ENCODE assay signal across 19 cellular contexts in genomic region chr9:127182901-127183746, GRCh38.
DNase-seq lines count a peak whose midpoint lies in the region; ATAC-seq, FAIRE-seq and TF ChIP-seq lines count a peak whose summit lies in the region.
"Had no signal": no experiment of that assay in that cellular context is flagged by ENCODE, and none has a peak within 500 bp of the region (broad histone marks: within the 10 kb centered on the region; RNA-seq: fewer than 3 reads in every experiment).

No MANE protein-coding gene starts in this region.

- TF ChIP-seq EP300 in K562 (IDR thresholded peaks at IDR 0.05; ENCODE audit: low read length): no peak

- H3K9ac ChIP-seq in K562 (ENCODE audit: insufficient read depth in 1 of 2, low read depth in 2 of 2, low read length in 2 of 2) (0 out of 4 replicates have a peak overlapping the region, but pooled peaks of 1 of the 2 experiments have one; percentile 42), mesenchymal stem cell (ENCODE audit: low read length) (peak overlapping the region; percentile 82)

- FAIRE-seq in K562 (lab: Jason Lieb, UNC) (no peak), H54 (lab: Jason Lieb, UNC) (no peak)
- FAIRE-seq: A549, astrocyte, H1 had no signal

- no peak overlapping the region for H2BK15ac ChIP-seq in mesenchymal stem cell (ENCODE audit: low read depth, poor library complexity, severe bottlenecking)

- H2AK5ac ChIP-seq in mesenchymal stem cell (ENCODE audit: low read length, severe bottlenecking): no peak overlapping the region

- H3K9me3 ChIP-seq in heart left ventricle (no peaks in the 10 kb centered on the region), right cardiac atrium (ENCODE audit: control insufficient read depth, low read length) (no peaks in the 10 kb centered on the region), K562 (replicated peaks; ENCODE audit: control insufficient read depth, insufficient read depth, low read depth, low read length) (no peaks in the 10 kb centered on the region), mesenchymal stem cell (ENCODE audit: control insufficient read depth, low read length) (no peaks in the 10 kb centered on the region), upper lobe of right lung (no peaks in the 10 kb centered on the region)
- H3K9me3 ChIP-seq: A549, colonic mucosa, MG63, thoracic aorta had no signal

- no peak overlapping the region for H3K4ac ChIP-seq in mesenchymal stem cell (ENCODE audit: low read depth in 1 of 2, low read length in 2 of 2)

- H3K27ac ChIP-seq in heart left ventricle (peak overlapping the region in 7 of 12 donors; percentile 88 to 92 (median 89)), right cardiac atrium (ENCODE audit: low read length) (no peak overlapping the region), K562 (ENCODE audit: extremely low read depth, low read depth, low read length) (no peak overlapping the region), mesenchymal stem cell (ENCODE audit: low read length, poor library complexity, severe bottlenecking) (no peak overlapping the region), upper lobe of right lung (no peak overlapping the region)
- H3K27ac ChIP-seq: A549, colonic mucosa had no signal

- H2BK120ac ChIP-seq in mesenchymal stem cell (ENCODE audit: low read depth, low read length): no peak overlapping the region

- H3K36me3 ChIP-seq in heart left ventricle (no peaks in the 10 kb centered on the region), K562 (ENCODE audit: control insufficient read depth, insufficient read depth, low read length) (no peaks in the 10 kb centered on the region), mesenchymal stem cell (ENCODE audit: control insufficient read depth in 1 of 2, insufficient read depth in 2 of 2, low read depth in 1 of 2, low read length in 2 of 2) (no peaks in the 10 kb centered on the region), upper lobe of right lung (no peaks in the 10 kb centered on the region)
- H3K36me3 ChIP-seq: colonic mucosa, MG63, thoracic aorta had no signal

- TF ChIP-seq CTCF in heart left ventricle (IDR thresholded peaks at IDR 0.05) (no peak), K562 (IDR thresholded peaks at IDR 0.05 in 2 of 3, conservative IDR thresholded peaks at IDR 0.05 in 1 of 3; ENCODE audit: insufficient read depth in 2 of 3, low read depth in 1 of 3, low read length in 3 of 3) (no peak), upper lobe of right lung (IDR thresholded peaks at IDR 0.05) (no peak)

- H2AFZ ChIP-seq in K562 (ENCODE audit: low read depth, low read length) (no peak overlapping the region), mesenchymal stem cell (ENCODE audit: low read depth, low read length) (peak overlapping the region; percentile 20)

- H2BK5ac ChIP-seq in mesenchymal stem cell (ENCODE audit: low read depth, low read length, poor library complexity, severe bottlenecking): no peak overlapping the region

- intact Hi-C loops in heart left ventricle (cut with DNase I) (loop anchor here in 1 of 10 donors (5.0 kb wide), 1 partner anchor 51 kb away; no protein-coding TSS in a partner anchor), right cardiac atrium (cut with DNase I) (loop anchor here in 1 of 4 donors (10.0 kb wide), 1 partner anchor 58 kb away; the partner anchor contains the start of gene ANGPTL2), K562 (cut with micrococcal nuclease) (loop anchor here (10.0 kb wide), 1 partner anchor 62 kb away; no protein-coding TSS in a partner anchor), upper lobe of right lung (cut with DNase I) (no loop called here)

- in situ Hi-C loops in K562 (cut with MboI): no loop called here

- no peak for TF ChIP-seq POLR2A in heart left ventricle (IDR thresholded peaks at IDR 0.05)
- no peak for TF ChIP-seq POLR2A in K562 (conservative IDR thresholded peaks at IDR 0.05)
- TF ChIP-seq POLR2A in H54 (IDR thresholded peaks at IDR 0.05; ENCODE audit: low read depth, low read length): no peak

- peak overlapping the region; percentile 34 for H4K91ac ChIP-seq in mesenchymal stem cell (ENCODE audit: low read length)

- no peaks in the 10 kb centered on the region for H4K20me1 ChIP-seq in K562 (replicated peaks; ENCODE audit: control insufficient read depth, insufficient read depth, low read length)

- peaks cover 3% of the 10 kb centered on the region for H3K9me1 ChIP-seq in K562 (ENCODE audit: control insufficient read depth, insufficient read depth, low read length)

- H3K4me3 ChIP-seq in heart left ventricle (no peak overlapping the region), right cardiac atrium (ENCODE audit: low read length) (no peak overlapping the region), K562 (no peak overlapping the region), mesenchymal stem cell (ENCODE audit: insufficient read depth in 1 of 2, low read depth in 1 of 2, low read length in 2 of 2) (no peak overlapping the region), upper lobe of right lung (no peak overlapping the region)
- H3K4me3 ChIP-seq: A549, colonic mucosa, lung, MG63, thoracic aorta had no signal

- no TSS peak for BruUV-seq in K562 (replicated peaks; lab: Mats Ljungman, UMichigan)

- no peaks in the 10 kb centered on the region for H3K79me1 ChIP-seq in mesenchymal stem cell (replicated peaks; ENCODE audit: low read length, poor library complexity, severe bottlenecking)

- no peaks in the 10 kb centered on the region for H3K27me3 ChIP-seq in heart left ventricle
- H3K27me3 ChIP-seq in right cardiac atrium (ENCODE audit: control insufficient read depth, insufficient read depth): no peaks in the 10 kb centered on the region
- H3K27me3 ChIP-seq in K562 (ENCODE audit: control insufficient read depth in 2 of 2, insufficient read depth in 2 of 2, low read length in 2 of 2): 0 out of 5 replicates have a peak, but pooled peaks cover 0 to 6% of the 10 kb centered on the region in 2 experiments
- H3K27me3 ChIP-seq in mesenchymal stem cell (ENCODE audit: control insufficient read depth in 1 of 2, insufficient read depth in 1 of 2, low read length in 2 of 2): peaks cover 0 to 3% of the 10 kb centered on the region in 2 experiments
- no peaks in the 10 kb centered on the region for H3K27me3 ChIP-seq in upper lobe of right lung
- H3K27me3 ChIP-seq: colonic mucosa, MG63 had no signal

- no peak overlapping the region for H3K18ac ChIP-seq in mesenchymal stem cell (ENCODE audit: low read depth in 1 of 2, low read length in 2 of 2)

- no peak overlapping the region for H4K8ac ChIP-seq in mesenchymal stem cell (ENCODE audit: low read length)

- 92 to 94% (median 93%) methylated on average over 13 to 14 of the region's 14 CpGs for WGBS in heart left ventricle, 4 donors
- WGBS in right cardiac atrium: 92% methylated on average over 14 of the region's 14 CpGs
- WGBS in K562 (ENCODE audit: insufficient coverage, low coverage, missing lambda C conversion rate): 38% methylated on average over 13 of the region's 14 CpGs
- WGBS in mesenchymal stem cell: 89% methylated on average over 14 of the region's 14 CpGs

- TF ChIP-seq RAD21 in K562 (CRISPR knock-in tag; conservative IDR thresholded peaks at IDR 0.05 in 1 of 2, IDR thresholded peaks at IDR 0.05 in 1 of 2): no peak

- ATAC-seq in heart left ventricle (no peak), right cardiac atrium (no peak), K562 (no peak), upper lobe of right lung (no peak), HG02884 (IDR thresholded peaks at IDR 0.05; ENCODE audit: unreplicated experiment) (no peak)
- ATAC-seq: A549 had no signal

- CTCF ChIA-PET in K562 (lab: Yijun Ruan, JAX; ENCODE audit: low intra/inter-chr PET ratio): no interaction called here

- no peaks in the 10 kb centered on the region for H3K79me2 ChIP-seq in K562 (ENCODE audit: control insufficient read depth, insufficient read depth, low read length)

- H3K4me1 ChIP-seq in heart left ventricle (peaks cover 2 to 83% (median 51%) of the 10 kb centered on the region in 12 donors), right cardiac atrium (ENCODE audit: control insufficient read depth, insufficient read depth, low read length) (peaks cover 15% of the 10 kb centered on the region), K562 (replicated peaks in 1 of 2; ENCODE audit: control insufficient read depth in 2 of 2, insufficient read depth in 2 of 2, low read length in 2 of 2) (peaks cover 13 to 17% of the 10 kb centered on the region in 2 experiments; a peak in 4 of 5 replicates), mesenchymal stem cell (ENCODE audit: control insufficient read depth, insufficient read depth, low read depth, low read length) (peaks cover 22% of the 10 kb centered on the region), upper lobe of right lung (peaks cover 24% of the 10 kb centered on the region)
- H3K4me1 ChIP-seq: colonic mucosa had no signal

- no peak overlapping the region for H3K4me2 ChIP-seq in K562 (ENCODE audit: insufficient read depth, low read length)
- H3K4me2 ChIP-seq in mesenchymal stem cell (ENCODE audit: low read length, poor library complexity, severe bottlenecking): no peak overlapping the region
- H3K4me2 ChIP-seq: A549 had no signal

- H2BK12ac ChIP-seq in mesenchymal stem cell (ENCODE audit: low read length in 2 of 2): peak overlapping the region in 1 of 2 experiments; percentile 60

- no peak for DNase-seq in heart left ventricle
- no peak for DNase-seq in right cardiac atrium
- no peak for DNase-seq in K562 (ENCODE audit: extremely low read depth in 1 of 4, low spot score in 3 of 4)
- DNase-seq in mesenchymal stem cell: no peak
- DNase-seq in upper lobe of right lung: peak; percentile 50
- DNase-seq in H54 (ENCODE audit: insufficient read length, low spot score): no peak
- no peak for DNase-seq in DMS53 (lab: John Stamatoyannopoulos, UW)
- DNase-seq: activated CD4-positive, alpha-beta T cell treated with anti-CD3 and anti-CD28 coated beads, Interleukin-2, amount 50 U/mL, for 1 hour; CD4-positive, CD25-positive, alpha-beta regulatory T cell; colonic mucosa; DMS79 treated with DMSO at 0.1 percent for 48 hours; MG63; NCI-H187 had no signal

- H3K14ac ChIP-seq in mesenchymal stem cell (ENCODE audit: low read length in 2 of 2): no peak overlapping the region

- no peak overlapping the region for H3K23ac ChIP-seq in mesenchymal stem cell (ENCODE audit: low read length in 2 of 2)

- POLR2A ChIA-PET in K562 (lab: Yijun Ruan, JAX): interaction anchor here (0.6 kb wide), 1 partner anchor 206 kb away, joined by 3 read pairs; no protein-coding TSS in a partner anchor

TF ChIP-seq in K562, 482 proteins besides CTCF, POLR2A, EP300 and RAD21 (continues in another document):
- TF ChIP-seq ZNF668 (CRISPR knock-in tag; IDR thresholded peaks at IDR 0.05): no peak

Comparison
In these comparisons a context has a peak if more than half of its experiments do, and no peak if none do; other contexts are left out.
1. H3K27ac ChIP-seq: peak in heart left ventricle (7 of 12); none in right cardiac atrium (single experiment), K562 (single experiment), mesenchymal stem cell (single experiment) and upper lobe of right lung (single experiment).